In genomic region chr7:10973942-10974716, GRCh38 we compare ENCODE assay signal across 8 cellular contexts.
DNase-seq lines count a peak whose midpoint lies in the region; ATAC-seq lines count a peak whose summit lies in the region.

No MANE protein-coding gene starts in this region.

- peak overlapping the region; percentile 98 for H3K4me3 ChIP-seq in SK-N-MC

- peak overlapping the region; percentile 90 for H3K27ac ChIP-seq in SK-N-MC
- peak overlapping the region; percentile 88 for H3K27ac ChIP-seq in caudate nucleus (ENCODE audit: low read depth, low read length)

- ATAC-seq in GM21390 (IDR thresholded peaks at IDR 0.05; ENCODE audit: unreplicated experiment) = peak; percentile 23
- ATAC-seq in HG03575 (IDR thresholded peaks at IDR 0.05; ENCODE audit: extremely low read depth, insufficient number of reproducible peaks, low FRiP score, unreplicated experiment) = peak; percentile 2

- H3K36me3 ChIP-seq in SK-N-MC (ENCODE audit: insufficient read depth, low read length) = peaks cover 36% of the 10 kb centered on the region

- peak overlapping the region; percentile 99 for H3K9ac ChIP-seq in SK-N-MC (ENCODE audit: insufficient read length)

- DNase-seq in EH (ENCODE audit: low read depth) (peak; percentile 59), SK-N-MC (ENCODE audit: low read depth, low spot score) (no peak), caudate nucleus (lab: John Stamatoyannopoulos, UW) (peak in 17 of 61 donors; percentile 7 to 54 (median 25)), kidney glomerular epithelial cell (lab: John Stamatoyannopoulos, UW) (peak; percentile 25), middle frontal gyrus (ENCODE audit: extremely low spot score, low spot score) (no peak)
- peak; percentile 14 for DNase-seq in stimulated activated CD4-positive, alpha-beta T cell treated with anti-CD3 and anti-CD28 coated beads, Interleukin-1b, Interleukin-23, amount 100 ng/mL, for 48 hours

- no peaks in the 10 kb centered on the region; the same call in 1 of the 2 replicates for H3K9me3 ChIP-seq in SK-N-MC (ENCODE audit: low read depth, low read length)

Comparison
In these comparisons a context has a peak if more than half of its experiments do, and no peak if none do; other contexts are left out.
1. DNase-seq: peak in EH (single experiment), kidney glomerular epithelial cell (single experiment) and stimulated activated CD4-positive, alpha-beta T cell treated with anti-CD3 and anti-CD28 coated beads, Interleukin-1b, Interleukin-23, amount 100 ng/mL, for 48 hours (single experiment); none in SK-N-MC (single experiment) and middle frontal gyrus (single experiment).